19 cellular contexts compared by ENCODE assay signal in genomic region chr22:23192558-23192957, GRCh38. TPM values are rescaled to one million over a fixed set of nuclear protein-coding genes. Genes with fewer than 3 reads are reported as not detected.
DNase-seq lines count a peak whose midpoint lies in the region; ATAC-seq and TF ChIP-seq lines count a peak whose summit lies in the region.
"Had no signal": no experiment of that assay in that cellular context is flagged by ENCODE, and none has a peak within 500 bp of the region (broad histone marks: within the 10 kb centered on the region; RNA-seq: fewer than 3 reads in every experiment).

No MANE protein-coding gene starts in this region.

- no peaks in the 10 kb centered on the region for H3K9me2 ChIP-seq in OCI-LY1 (ENCODE audit: low read depth, low read length)

- no peak overlapping the region for H3K4me3 ChIP-seq in breast epithelium
- no peak overlapping the region for H3K4me3 ChIP-seq in OCI-LY1 (ENCODE audit: low read depth, low read length, poor library complexity, severe bottlenecking)
- H3K4me3 ChIP-seq in endodermal cell (ENCODE audit: low read length): no peak overlapping the region
- no peak overlapping the region for H3K4me3 ChIP-seq in thyroid gland (replicated peaks in 1 of 3)
- H3K4me3 ChIP-seq: dorsolateral prefrontal cortex, lung had no signal

- H4K20me1 ChIP-seq in OCI-LY1 (ENCODE audit: insufficient read depth, low read length): no peaks in the 10 kb centered on the region

- ATAC-seq in GM18909 (IDR thresholded peaks at IDR 0.05; ENCODE audit: poor library complexity, unreplicated experiment): no peak

- H3K27me3 Mint-ChIP-seq in MCF 10A (ENCODE audit: insufficient read depth, unreplicated experiment) (no peaks in the 10 kb centered on the region), endodermal cell (ENCODE audit: insufficient read depth) (no peaks in the 10 kb centered on the region)

- H3K27ac ChIP-seq in breast epithelium (no peak overlapping the region), OCI-LY1 (ENCODE audit: low read depth, low read length, poor library complexity, severe bottlenecking) (peak overlapping the region; percentile 40), endodermal cell (ENCODE audit: low read depth, low read length) (peak overlapping the region; percentile 6), thyroid gland (peak overlapping the region; percentile 28 to 73 (median 63))
- H3K27ac ChIP-seq: epithelial cell of prostate, foreskin keratinocyte had no signal

- POLR2A ChIA-PET in MCF 10A (lab: Yijun Ruan, JAX): interaction anchor here (2.0 kb wide), 1 partner anchor 11 kb away, joined by 7 read pairs; no protein-coding TSS in a partner anchor

- no TSS peak for BruUV-seq in MCF 10A (replicated peaks; lab: Mats Ljungman, UMichigan)

- peaks cover 26% of the 10 kb centered on the region for H3K36me3 Mint-ChIP-seq in MCF 10A (ENCODE audit: insufficient read depth, unreplicated experiment)
- peaks cover 47% of the 10 kb centered on the region for H3K36me3 Mint-ChIP-seq in endodermal cell (ENCODE audit: low read depth)

- CTCF ChIA-PET in MCF 10A (lab: Yijun Ruan, JAX): no interaction called here

- peaks cover 95% of the 10 kb centered on the region for H3K79me2 ChIP-seq in OCI-LY1 (ENCODE audit: insufficient read depth, low read length)

- no peak overlapping the region for H2AFZ ChIP-seq in OCI-LY1 (ENCODE audit: low read length)

- no peak for DNase-seq in MCF 10A (ENCODE audit: unreplicated experiment)
- no peak for DNase-seq in breast epithelium (ENCODE audit: low spot score in 2 of 2)
- no peak for DNase-seq in endodermal cell
- no peak for DNase-seq in thyroid gland
- DNase-seq in NCI-H2029 treated with DMSO at 0.1 percent for 48 hours (lab: John Stamatoyannopoulos, UW): no peak
- DNase-seq in H4 (ENCODE audit: low spot score): no peak
- DNase-seq: activated CD4-positive, alpha-beta T cell treated with anti-CD3 and anti-CD28 coated beads for 4 hours; foreskin keratinocyte; hippocampal formation; occipital lobe; SW 1271 had no signal

- no peaks in the 10 kb centered on the region for H3K36me3 ChIP-seq in breast epithelium
- H3K36me3 ChIP-seq in OCI-LY1 (ENCODE audit: insufficient read depth, low read length): peaks cover 71% of the 10 kb centered on the region
- peaks cover 54% of the 10 kb centered on the region for H3K36me3 ChIP-seq in endodermal cell (ENCODE audit: control insufficient read depth, insufficient read depth, low read length)
- no peaks in the 10 kb centered on the region for H3K36me3 ChIP-seq in thyroid gland

- H3K9me3 Mint-ChIP-seq in MCF 10A (ENCODE audit: unreplicated experiment) (no peaks in the 10 kb centered on the region), endodermal cell (no peaks in the 10 kb centered on the region)
- H3K9me3 Mint-ChIP-seq: activated T-helper 2 cell treated with anti-CD3 and anti-CD28 coated beads, Interferon-gamma antibody, Interleukin-2, Interleukin-4, amounts not matched to agents 10 μg/mL and 5 μg/mL and 100 μg/mL, durations not matched to agents 14 hours and 24 hours and 36 hours had no signal

- H3K27me3 ChIP-seq in breast epithelium: no peaks in the 10 kb centered on the region
- no peaks in the 10 kb centered on the region for H3K27me3 ChIP-seq in OCI-LY1 (ENCODE audit: insufficient read depth, low read length)
- no peaks in the 10 kb centered on the region for H3K27me3 ChIP-seq in endodermal cell (ENCODE audit: control insufficient read depth, insufficient read depth, low read length, poor library complexity, severe bottlenecking)
- H3K27me3 ChIP-seq in thyroid gland: no peaks in the 10 kb centered on the region
- H3K27me3 ChIP-seq: dorsolateral prefrontal cortex, foreskin keratinocyte had no signal

- no peak for TF ChIP-seq CTCF in MCF 10A (IDR thresholded peaks at IDR 0.05; ENCODE audit: unreplicated experiment)
- no peak for TF ChIP-seq CTCF in breast epithelium (IDR thresholded peaks at IDR 0.05)
- TF ChIP-seq CTCF in OCI-LY1 (IDR thresholded peaks at IDR 0.05; ENCODE audit: low read length): no peak
- no peak for TF ChIP-seq CTCF in endodermal cell (conservative IDR thresholded peaks at IDR 0.05)
- TF ChIP-seq CTCF in thyroid gland (IDR thresholded peaks at IDR 0.05): peak in 1 of 6 experiments; percentile 10

- H3F3A ChIP-seq in OCI-LY1 (ENCODE audit: insufficient read depth, low read length): no peaks in the 10 kb centered on the region

- H3K9me3 ChIP-seq in breast epithelium: no peaks in the 10 kb centered on the region
- no peaks in the 10 kb centered on the region for H3K9me3 ChIP-seq in OCI-LY1 (ENCODE audit: low read length)
- no peaks in the 10 kb centered on the region for H3K9me3 ChIP-seq in endodermal cell (ENCODE audit: control insufficient read depth, low read length)
- H3K9me3 ChIP-seq in thyroid gland: no peaks in the 10 kb centered on the region

- no peak overlapping the region for H3K4me3 Mint-ChIP-seq in MCF 10A (ENCODE audit: unreplicated experiment)
- H3K4me3 Mint-ChIP-seq in endodermal cell: no peak overlapping the region

- peak overlapping the region; percentile 10; the same call in 1 of the 2 replicates for H3K9ac ChIP-seq in OCI-LY1 (ENCODE audit: low read length)
- H3K9ac ChIP-seq in endodermal cell (ENCODE audit: extremely low read depth, low read length, poor library complexity, severe bottlenecking): no peak overlapping the region

- peaks cover 21% of the 10 kb centered on the region for H3K4me1 Mint-ChIP-seq in MCF 10A (ENCODE audit: insufficient read depth, unreplicated experiment)
- peaks cover 40% of the 10 kb centered on the region for H3K4me1 Mint-ChIP-seq in endodermal cell

- 95 to 100% methylated on average over 3 to 4 of the region's 4 CpGs for WGBS in endodermal cell (ENCODE audit: insufficient coverage in 1 of 2, insufficient read length in 1 of 2), 2 experiments
- WGBS in thyroid gland, 2 donors: 74 to 95% methylated on average over 3 to 4 of the region's 4 CpGs

- intact Hi-C loops in MCF 10A (cut with micrococcal nuclease): no loop called here
- intact Hi-C loops in breast epithelium (cut with DNase I; ENCODE audit: low total_unique reads): no loop called here
- intact Hi-C loops in thyroid gland (cut with DNase I): no loop called here

- H3K4me1 ChIP-seq in breast epithelium (no peaks in the 10 kb centered on the region), OCI-LY1 (ENCODE audit: insufficient read depth, low read length, severe bottlenecking) (peaks cover 64% of the 10 kb centered on the region), endodermal cell (ENCODE audit: control insufficient read depth, insufficient read depth, low read length) (peaks cover 8% of the 10 kb centered on the region), thyroid gland (peaks cover 71 to 84% of the 10 kb centered on the region in 2 donors)
- H3K4me1 ChIP-seq: foreskin keratinocyte had no signal

- H3K27ac Mint-ChIP-seq in MCF 10A (ENCODE audit: low read depth, unreplicated experiment) (peak overlapping the region; percentile 63), endodermal cell (peak overlapping the region; percentile 9)
- H3K27ac Mint-ChIP-seq: activated T-helper 2 cell treated with anti-CD3 and anti-CD28 coated beads, Interferon-gamma antibody, Interleukin-2, Interleukin-4, amounts not matched to agents 10 μg/mL and 5 μg/mL and 100 μg/mL, durations not matched to agents 14 hours and 24 hours and 36 hours had no signal

- peak overlapping the region; percentile 34; the same call in 1 of the 2 replicates for H3K4me2 ChIP-seq in OCI-LY1 (ENCODE audit: low read length)

- TF ChIP-seq POLR2A in breast epithelium (IDR thresholded peaks at IDR 0.05): no peak
- TF ChIP-seq POLR2A in thyroid gland (IDR thresholded peaks at IDR 0.05): no peak

RNA-seq across cellular contexts. Expression of gene BCR, which starts 12.2 kb away (rescaled TPM):
- total RNA-seq in MCF 10A (2022): 62.2 and 77.9 TPM in 2 replicates
- total RNA-seq in breast epithelium: 10 to 100 TPM; 25.3 to 44.6 (median 35.1) TPM
- 100 to 1,000 TPM; 102 to 172 TPM for total RNA-seq in endodermal cell
- 52.0 TPM for polyA plus RNA-seq in endodermal cell (2013, experiment 1 of 2)
- 54.4 TPM for polyA plus RNA-seq in endodermal cell (2013, experiment 2 of 2)
- 100 to 1,000 TPM in 1 of 4 donors, 10 to 100 TPM in 3; 80.1 to 127 (median 87.7) TPM for total RNA-seq in thyroid gland
- total RNA-seq in H4 (2014; rRNA removed; shearing (Covaris generic)): 8.4 and 10.1 TPM in 2 replicates

RNA-seq across cellular contexts. Expression of gene RAB36, which starts 47.3 kb away (rescaled TPM):
- 8.5 and 8.8 TPM in 2 replicates for total RNA-seq in MCF 10A (2022)
- total RNA-seq in breast epithelium: 1 to 10 TPM; 1.3 to 4.8 (median 2.9) TPM
- total RNA-seq in endodermal cell: 1 to 10 TPM; 2.6 to 3.3 TPM
- polyA plus RNA-seq in endodermal cell (2013, experiment 1 of 2): 6.8 TPM
- 6.4 TPM for polyA plus RNA-seq in endodermal cell (2013, experiment 2 of 2)
- total RNA-seq in thyroid gland: 10 to 100 TPM; 10.9 to 33.4 (median 27.8) TPM
- total RNA-seq in H4 (2014; rRNA removed; shearing (Covaris generic)): 3.0 and 3.7 TPM in 2 replicates
- total RNA-seq: activated T-helper 2 cell treated with anti-CD3 and anti-CD28 coated beads, Interferon-gamma antibody, Interleukin-2, Interleukin-4, amounts not matched to agents 10 μg/mL and 5 μg/mL and 100 μg/mL, durations not matched to agents 14 hours and 24 hours and 36 hours had no signal

RNA-seq across cellular contexts. Expression of gene RSPH14, which starts 50.8 kb away (rescaled TPM):
- total RNA-seq in MCF 10A (2022): not detected in 2 replicates
- total RNA-seq in breast epithelium: under 1 TPM in 1 of 3 donors, not detected in 2; 0.29 TPM
- 1 to 10 TPM in 1 of 2 donors, under 1 TPM in 1; 0.35 to 2.3 TPM for total RNA-seq in endodermal cell
- 1.4 TPM for polyA plus RNA-seq in endodermal cell (2013, experiment 1 of 2)
- 1.5 TPM for polyA plus RNA-seq in endodermal cell (2013, experiment 2 of 2)
- total RNA-seq in thyroid gland: 1 to 10 TPM in 2 of 4 donors, not detected in 2; 1.1 to 3.0 TPM
- not detected in 2 replicates for total RNA-seq in H4 (2014; rRNA removed; shearing (Covaris generic))
- total RNA-seq: activated T-helper 2 cell treated with anti-CD3 and anti-CD28 coated beads, Interferon-gamma antibody, Interleukin-2, Interleukin-4, amounts not matched to agents 10 μg/mL and 5 μg/mL and 100 μg/mL, durations not matched to agents 14 hours and 24 hours and 36 hours; foreskin keratinocyte; HT1080; right cardiac atrium had no signal

Comparison
In these comparisons a context has a peak if more than half of its experiments do, and no peak if none do; other contexts are left out.
1. H3K27ac ChIP-seq: peak in OCI-LY1 (single experiment), endodermal cell (single experiment) and thyroid gland (3 of 3); none in breast epithelium (0 of 2).